Comparison of ENCODE assay signal across 22 cellular contexts in genomic region chrX:52821079-52821760, GRCh38. TPM values are rescaled to one million over a fixed set of nuclear protein-coding genes. Genes with fewer than 3 reads are reported as not detected.
DNase-seq lines count a peak whose midpoint lies in the region; ATAC-seq and TF ChIP-seq lines count a peak whose summit lies in the region.
"Had no signal": no experiment of that assay in that cellular context is flagged by ENCODE, and none has a peak within 500 bp of the region (broad histone marks: within the 10 kb centered on the region; RNA-seq: fewer than 3 reads in every experiment).

No MANE protein-coding gene starts in this region.

- H3K27ac ChIP-seq in thyroid gland (no peak overlapping the region), upper lobe of right lung (no peak overlapping the region)

- TF ChIP-seq CTCF in thyroid gland (IDR thresholded peaks at IDR 0.05): no peak
- TF ChIP-seq CTCF in upper lobe of right lung (IDR thresholded peaks at IDR 0.05): no peak

- ATAC-seq in GM19351 (IDR thresholded peaks at IDR 0.05; ENCODE audit: unreplicated experiment) (peak; percentile 73), HG03432 (IDR thresholded peaks at IDR 0.05; ENCODE audit: unreplicated experiment) (peak; percentile 62), upper lobe of right lung (no peak)
- ATAC-seq: K562 had no signal

- intact Hi-C loops in thyroid gland (cut with DNase I): no loop called here
- intact Hi-C loops in upper lobe of right lung (cut with DNase I): no loop called here

- H3K4me3 ChIP-seq in thyroid gland (replicated peaks in 1 of 3) (no peak overlapping the region), upper lobe of right lung (no peak overlapping the region)
- H3K4me3 ChIP-seq: K562 had no signal

- H3K36me3 ChIP-seq in thyroid gland (no peaks in the 10 kb centered on the region), upper lobe of right lung (no peaks in the 10 kb centered on the region)
- H3K36me3 ChIP-seq: BE2C had no signal

- H3K27me3 ChIP-seq in thyroid gland: no peaks in the 10 kb centered on the region
- H3K27me3 ChIP-seq in upper lobe of right lung: no peaks in the 10 kb centered on the region
- H3K27me3 ChIP-seq: BE2C had no signal

- WGBS in thyroid gland, 2 donors: 48 to 86% methylated on average over 7 to 11 of the region's 11 CpGs

- H3K4me1 ChIP-seq in thyroid gland (peaks cover 0 to 4% of the 10 kb centered on the region in 2 donors), upper lobe of right lung (no peaks in the 10 kb centered on the region)
- H3K4me1 ChIP-seq: BE2C had no signal

- no peaks in the 10 kb centered on the region for H3K9me3 ChIP-seq in thyroid gland
- no peaks in the 10 kb centered on the region for H3K9me3 ChIP-seq in upper lobe of right lung
- H3K9me3 ChIP-seq: BE2C had no signal

- TF ChIP-seq POLR2A in thyroid gland (IDR thresholded peaks at IDR 0.05): no peak

- DNase-seq in left kidney (ENCODE audit: low read depth, low spot score) (peak; percentile 1), thyroid gland (peak; percentile 54 to 58), upper lobe of right lung (no peak), cerebellar nuclear complex (lab: John Stamatoyannopoulos, UW) (no peak), middle frontal gyrus (ENCODE audit: extremely low spot score, low spot score) (no peak)
- DNase-seq: ACHN; BE2C; C1 segment of cervical spinal cord; CD4-positive, CD25-positive, alpha-beta regulatory T cell; CD8-positive, alpha-beta memory T cell; COR-L47; DMS 273 treated with DMSO at 0.1 percent for 48 hours; DMS53; DND-41; EL; H9; IMR-90 had no signal

RNA-seq across cellular contexts. Expression of gene XAGE5, which starts 10.1 kb away (rescaled TPM):
- total RNA-seq in thyroid gland (not detected), upper lobe of right lung (not detected)
- total RNA-seq: CD4-positive, CD25-positive, alpha-beta regulatory T cell; CD8-positive, alpha-beta memory T cell; G401; H1; H9; IMR-90 had no signal

RNA-seq across cellular contexts. Expression of gene SPANXN5, which starts 24.0 kb away (rescaled TPM):
- total RNA-seq in thyroid gland: not detected
- total RNA-seq in upper lobe of right lung: not detected
- total RNA-seq: CD4-positive, CD25-positive, alpha-beta regulatory T cell; CD8-positive, alpha-beta memory T cell; G401; H1; H9; IMR-90; K562 had no signal

RNA-seq across cellular contexts. Expression of gene XAGE3, which starts 46.7 kb away (rescaled TPM):
- total RNA-seq in thyroid gland (not detected), upper lobe of right lung (not detected)
- total RNA-seq: CD4-positive, CD25-positive, alpha-beta regulatory T cell; CD8-positive, alpha-beta memory T cell; G401; H1; H9; IMR-90; K562 had no signal

Comparison
In these comparisons a context has a peak if more than half of its experiments do, and no peak if none do; other contexts are left out.
1. DNase-seq: peak in left kidney (single experiment) and thyroid gland (2 of 2); none in upper lobe of right lung (single experiment), cerebellar nuclear complex (0 of 2) and middle frontal gyrus (single experiment).